ENCODE assay signal across 20 cellular contexts in genomic region chr4:166315721-166316467, GRCh38.
"Had no signal": no experiment of that assay in that cellular context is flagged by ENCODE, and none has a peak within 500 bp of the region (broad histone marks: within the 10 kb centered on the region; RNA-seq: fewer than 3 reads in every experiment).

No MANE protein-coding gene starts in this region.

- H3K36me3 ChIP-seq: gastrocnemius medialis, ovary, spleen, thoracic aorta, tibial nerve, upper lobe of left lung had no signal

- H3K27me3 Mint-ChIP-seq: effector memory CD8-positive, alpha-beta T cell; stimulated activated naive B cell treated with anti-CD40 and anti-IgM and Interleukin-4, amounts not matched to agents 10 μg/mL and 1 μg/mL and 100 μg/mL, for 72 hours; stimulated activated naive CD8-positive, alpha-beta T cell treated with anti-CD3 and anti-CD28 coated beads, Interleukin-15, Interleukin-2, amounts not matched to agents 100 ng/mL and 50 ng/mL, for 24 hours had no signal

- H3K27me3 ChIP-seq: gastrocnemius medialis, ovary, spleen, tibial nerve, upper lobe of left lung had no signal

- H3K27ac ChIP-seq: gastrocnemius medialis, ovary, psoas muscle, skin epidermis, spleen, thoracic aorta, tibial nerve, upper lobe of left lung had no signal

- H3K9me3 Mint-ChIP-seq: nephron progenitor cell; stimulated activated naive CD8-positive, alpha-beta T cell treated with anti-CD3 and anti-CD28 coated beads, Interleukin-15, Interleukin-2, amounts not matched to agents 100 ng/mL and 50 ng/mL, for 24 hours had no signal

- H3K4me1 Mint-ChIP-seq: naive thymus-derived CD8-positive, alpha-beta T cell; stimulated activated naive B cell treated with anti-CD40 and anti-IgM and Interleukin-4, amounts not matched to agents 10 μg/mL and 1 μg/mL and 100 μg/mL, for 72 hours had no signal

- H3K4me3 Mint-ChIP-seq: effector memory CD8-positive, alpha-beta T cell; naive thymus-derived CD8-positive, alpha-beta T cell; nephron progenitor cell; stimulated activated naive B cell treated with anti-CD40 and anti-IgM and Interleukin-4, amounts not matched to agents 10 μg/mL and 1 μg/mL and 100 μg/mL, for 72 hours; stimulated activated naive CD8-positive, alpha-beta T cell treated with anti-CD3 and anti-CD28 coated beads, Interleukin-15, Interleukin-2, amounts not matched to agents 100 ng/mL and 50 ng/mL, for 24 hours had no signal

- DNase-seq: cortex of kidney; effector memory CD8-positive, alpha-beta T cell; gastrocnemius medialis; head of caudate nucleus; kidney; naive thymus-derived CD8-positive, alpha-beta T cell; nephron progenitor cell; occipital lobe; ovary; posterior cingulate gyrus; psoas muscle; right cardiac atrium; spleen; stimulated activated naive B cell treated with anti-CD40 and anti-IgM and Interleukin-4, amounts not matched to agents 10 μg/mL and 1 μg/mL and 100 μg/mL, for 72 hours; upper lobe of left lung had no signal

- H3K4me1 ChIP-seq: gastrocnemius medialis, psoas muscle, spleen, tibial nerve, upper lobe of left lung had no signal

- ATAC-seq: effector memory CD8-positive, alpha-beta T cell; gastrocnemius medialis; left lobe of liver; naive thymus-derived CD8-positive, alpha-beta T cell; psoas muscle; right cardiac atrium; stimulated activated naive B cell treated with anti-CD40 and anti-IgM and Interleukin-4, amounts not matched to agents 10 μg/mL and 1 μg/mL and 100 μg/mL, for 72 hours had no signal

- H3K4me3 ChIP-seq: gastrocnemius medialis, ovary, psoas muscle, skin epidermis, spleen, thoracic aorta, tibial nerve, upper lobe of left lung had no signal

- H3K27ac Mint-ChIP-seq: effector memory CD8-positive, alpha-beta T cell; naive thymus-derived CD8-positive, alpha-beta T cell; stimulated activated naive B cell treated with anti-CD40 and anti-IgM and Interleukin-4, amounts not matched to agents 10 μg/mL and 1 μg/mL and 100 μg/mL, for 72 hours; stimulated activated naive CD8-positive, alpha-beta T cell treated with anti-CD3 and anti-CD28 coated beads, Interleukin-15, Interleukin-2, amounts not matched to agents 100 ng/mL and 50 ng/mL, for 24 hours had no signal

- H3K36me3 Mint-ChIP-seq: naive thymus-derived CD8-positive, alpha-beta T cell; stimulated activated naive B cell treated with anti-CD40 and anti-IgM and Interleukin-4, amounts not matched to agents 10 μg/mL and 1 μg/mL and 100 μg/mL, for 72 hours had no signal

- H3K9me3 ChIP-seq: gastrocnemius medialis, ovary, psoas muscle, spleen, thoracic aorta, tibial nerve, upper lobe of left lung had no signal
